In genomic region chr10:99532687-99533495, GRCh38 we compare ENCODE assay signal across 8 cellular contexts. TPM values are rescaled to one million over a fixed set of nuclear protein-coding genes. Genes with fewer than 3 reads are reported as not detected.
DNase-seq lines count a peak whose midpoint lies in the region; ATAC-seq, FAIRE-seq and TF ChIP-seq lines count a peak whose summit lies in the region.

Gene NKX2-3, plus strand, starts transcription at chr10:99532942. Its CDS starts 190 bp downstream, at chr10:99533132.

- H3K9ac ChIP-seq in HCT116 (ENCODE audit: low read length) (no peak within 1 kb of the TSS), rectal smooth muscle tissue (ENCODE audit: low read length) (peak within 1 kb of the TSS; percentile 97), kidney (ENCODE audit: low read length in 2 of 2) (no peak within 1 kb of the TSS)

- POLR2A ChIA-PET in Caco-2 (lab: Charles Lee) (no interaction called here), HCT116 (lab: Charles Lee) (no interaction called here)

- peak within 1 kb of the TSS; percentile 74 for H3K4me3 Mint-ChIP-seq in Caco-2 (ENCODE audit: unreplicated experiment)

- no peaks in the 10 kb centered on the region for H3K27me3 Mint-ChIP-seq in Caco-2 (ENCODE audit: insufficient read depth, unreplicated experiment)

- H3K27ac ChIP-seq in HCT116 (ENCODE audit: low read depth, low read length) (no peak within 1 kb of the TSS), rectal smooth muscle tissue (ENCODE audit: low read depth, low read length) (peak within 1 kb of the TSS; percentile 99), kidney (ENCODE audit: low read depth in 2 of 2, low read length in 2 of 2) (no peak within 1 kb of the TSS)
- H3K27ac ChIP-seq in effector memory CD4-positive, alpha-beta T cell (ENCODE audit: insufficient read depth, low read length, poor library complexity, severe bottlenecking) = no peak within 1 kb of the TSS

- no peak for TF ChIP-seq RAD21 in HCT116 (IDR thresholded peaks at IDR 0.05; ENCODE audit: low read depth)

- TF ChIP-seq CTCF in Caco-2 (IDR thresholded peaks at IDR 0.05; ENCODE audit: insufficient read depth in 1 of 2, low read depth in 1 of 2, low read length in 1 of 2, severe bottlenecking in 1 of 2, unreplicated experiment in 1 of 2) = no peak
- no peak for TF ChIP-seq CTCF in HCT116 (IDR thresholded peaks at IDR 0.05 in 2 of 3, conservative IDR thresholded peaks at IDR 0.05 in 1 of 3; ENCODE audit: borderline replicate concordance in 1 of 3, insufficient read depth in 1 of 3, low read depth in 2 of 3, low read length in 2 of 3)
- no peak for TF ChIP-seq CTCF in fibroblast of pulmonary artery (IDR thresholded peaks at IDR 0.05; ENCODE audit: low read length, missing control alignments)
- TF ChIP-seq CTCF in kidney (IDR thresholded peaks at IDR 0.05; ENCODE audit: borderline replicate concordance, extremely low read depth, insufficient read depth) = no peak

- no peaks in the 10 kb centered on the region for H3K79me2 ChIP-seq in HCT116 (ENCODE audit: insufficient read depth, low read length)

- BruUV-seq in Caco-2 (replicated peaks; lab: Mats Ljungman, UMichigan) (no TSS peak), HCT116 (replicated peaks; lab: Mats Ljungman, UMichigan) (no TSS peak)

- CTCF ChIA-PET in Caco-2 (lab: Charles Lee) = no interaction called here
- CTCF ChIA-PET in HCT116 (lab: Charles Lee) = no interaction called here

- no peaks in the 10 kb centered on the region for H4K20me1 ChIP-seq in HCT116 (ENCODE audit: insufficient read depth)

- H3K4me3 ChIP-seq in Caco-2 (ENCODE audit: low read depth, low read length) (peak within 1 kb of the TSS; percentile 37), HCT116 (replicated peaks in 1 of 2; ENCODE audit: low read depth in 1 of 2, low read length in 2 of 2) (no peak within 1 kb of the TSS), fibroblast of pulmonary artery (replicated peaks; ENCODE audit: low read depth, low read length) (no peak within 1 kb of the TSS), rectal smooth muscle tissue (ENCODE audit: low read length) (peak within 1 kb of the TSS; percentile 92), kidney (ENCODE audit: low read length in 2 of 2) (no peak within 1 kb of the TSS)
- H3K4me3 ChIP-seq in effector memory CD4-positive, alpha-beta T cell (ENCODE audit: insufficient read depth, low read depth, low read length, poor library complexity, severe bottlenecking) = no peak within 1 kb of the TSS

- no peaks in the 10 kb centered on the region for H3K9me3 Mint-ChIP-seq in Caco-2 (ENCODE audit: unreplicated experiment)

- no peaks in the 10 kb centered on the region for H3K36me3 ChIP-seq in Caco-2 (ENCODE audit: control insufficient read depth, insufficient read depth, low read length)
- H3K36me3 ChIP-seq in HCT116 (ENCODE audit: control insufficient read depth in 1 of 2, insufficient read depth in 2 of 2, low read length in 2 of 2) = no peaks in the 10 kb centered on the region
- H3K36me3 ChIP-seq in rectal smooth muscle tissue (ENCODE audit: control insufficient read depth, insufficient read depth, low read length) = no peaks in the 10 kb centered on the region
- no peaks in the 10 kb centered on the region for H3K36me3 ChIP-seq in effector memory CD4-positive, alpha-beta T cell (ENCODE audit: control insufficient read depth, insufficient read depth, low read length)
- no peaks in the 10 kb centered on the region for H3K36me3 ChIP-seq in kidney (ENCODE audit: control insufficient read depth in 1 of 2, insufficient read depth in 2 of 2, low read length in 2 of 2)

- DNase-seq in Caco-2 (peak; percentile 87 to 88), HCT116 (ENCODE audit: low read depth, low spot score) (no peak), SK-N-DZ (ENCODE audit: low spot score) (peak; percentile 86), fibroblast of pulmonary artery (ENCODE audit: low read depth) (peak; percentile 33), hippocampal formation (lab: John Stamatoyannopoulos, UW) (no peak), kidney (no peak)
- no peak for DNase-seq in effector memory CD4-positive, alpha-beta T cell

- H3K4me1 Mint-ChIP-seq in Caco-2 (ENCODE audit: low read depth, unreplicated experiment) = peaks cover 8% of the 10 kb centered on the region

- no peak within 1 kb of the TSS for H3K27ac Mint-ChIP-seq in Caco-2 (ENCODE audit: unreplicated experiment)

- no peaks in the 10 kb centered on the region for H3K9me2 ChIP-seq in HCT116 (ENCODE audit: insufficient read depth)

- H3K27me3 ChIP-seq in Caco-2 (replicated peaks; ENCODE audit: control insufficient read depth, insufficient read depth, low read length) (no peaks in the 10 kb centered on the region), HCT116 (ENCODE audit: insufficient read depth, low read length) (peaks cover 9% of the 10 kb centered on the region), rectal smooth muscle tissue (ENCODE audit: control insufficient read depth, insufficient read depth, low read length) (peaks cover 22% of the 10 kb centered on the region)
- peaks cover 49% of the 10 kb centered on the region for H3K27me3 ChIP-seq in effector memory CD4-positive, alpha-beta T cell (replicated peaks; ENCODE audit: control insufficient read depth, insufficient read depth, low read length, poor library complexity, severe bottlenecking)

- no peak for FAIRE-seq in kidney (lab: Jason Lieb, UNC)

- no peak for TF ChIP-seq POLR2A in HCT116 (IDR thresholded peaks at IDR 0.05; ENCODE audit: borderline replicate concordance, extremely low read depth, insufficient read depth, insufficient read length)

- H3K9me3 ChIP-seq in Caco-2 = no peaks in the 10 kb centered on the region
- no peaks in the 10 kb centered on the region for H3K9me3 ChIP-seq in HCT116 (ENCODE audit: control insufficient read depth in 1 of 2, insufficient read depth in 1 of 2, low read depth in 1 of 2, low read length in 2 of 2)
- no peaks in the 10 kb centered on the region for H3K9me3 ChIP-seq in effector memory CD4-positive, alpha-beta T cell (ENCODE audit: control insufficient read depth, low read length)
- no peaks in the 10 kb centered on the region for H3K9me3 ChIP-seq in kidney (ENCODE audit: control insufficient read depth in 1 of 2, low read length in 2 of 2)

- H3K4me2 ChIP-seq in HCT116 (ENCODE audit: low read length) = no peak within 1 kb of the TSS

- 0 out of 2 replicates have a peak, but pooled peaks have one; percentile 7 for ATAC-seq in HCT116

- RAD21 ChIA-PET in HCT116 (lab: Charles Lee; ENCODE audit: low non-redundant PET in 1 of 2, low total read pairs in 2 of 2, uncharacterized antibody in 2 of 2, unreplicated experiment in 2 of 2) = no interaction called here

- no peak within 1 kb of the TSS for H2AFZ ChIP-seq in HCT116 (ENCODE audit: low read depth, low read length, poor library complexity, severe bottlenecking)

- intact Hi-C loops in Caco-2 (cut with micrococcal nuclease; ENCODE audit: unreplicated experiment) = loop anchor here (1.0 kb wide), 1 partner anchor 13 kb away; no protein-coding TSS in a partner anchor
- intact Hi-C loops in HCT116 (cut with micrococcal nuclease) = no loop called here
- intact Hi-C loops in kidney (cut with DNase I) = no loop called here

- H3K36me3 Mint-ChIP-seq in Caco-2 (ENCODE audit: insufficient read depth, unreplicated experiment) = peaks cover 4% of the 10 kb centered on the region

- H3K4me1 ChIP-seq in Caco-2 = peaks cover 17% of the 10 kb centered on the region; the same call in 1 of the 2 replicates
- no peaks in the 10 kb centered on the region for H3K4me1 ChIP-seq in HCT116 (ENCODE audit: control insufficient read depth in 1 of 2, insufficient read depth in 2 of 2, low read length in 2 of 2)
- H3K4me1 ChIP-seq in rectal smooth muscle tissue (ENCODE audit: control insufficient read depth, insufficient read depth, low read length) = peaks cover under 1% of the 10 kb centered on the region
- peaks cover 18% of the 10 kb centered on the region for H3K4me1 ChIP-seq in effector memory CD4-positive, alpha-beta T cell (ENCODE audit: control insufficient read depth, insufficient read depth, low read length, poor library complexity, severe bottlenecking)
- H3K4me1 ChIP-seq in kidney (ENCODE audit: control insufficient read depth in 1 of 2, insufficient read depth in 1 of 2, low read depth in 1 of 2, low read length in 2 of 2) = peaks cover 0 to 14% of the 10 kb centered on the region in 2 donors

TF ChIP-seq in HCT116, 20 proteins besides CTCF, POLR2A, EP300 and RAD21 (continues in another document):
- TF ChIP-seq MAX (IDR thresholded peaks at IDR 0.05) (no peak), ZBTB33 (IDR thresholded peaks at IDR 0.05; ENCODE audit: extremely low read depth, insufficient replicate concordance, low read length) (no peak), ATF3 (IDR thresholded peaks at IDR 0.05) (no peak), JUND (IDR thresholded peaks at IDR 0.05) (no peak), EZH2phosphoT487 (IDR thresholded peaks at IDR 0.05; ENCODE audit: borderline replicate concordance) (no peak), SP1 (IDR thresholded peaks at IDR 0.05; ENCODE audit: low read depth) (no peak)

RNA-seq across cellular contexts. Expression of gene NKX2-3, which starts in this region (rescaled TPM):
- 0.37 and 0.43 TPM in 2 replicates for total RNA-seq in Caco-2 (2022)
- total RNA-seq in HCT116 (2021; ENCODE audit: unreplicated experiment) = not detected
- not detected in 2 replicates for polyA plus RNA-seq in HCT116 (2012)
- not detected in 2 replicates for polyA plus RNA-seq in SK-N-DZ (2014; cell fraction: cytosol; rRNA removed)
- not detected in 2 replicates for polyA plus RNA-seq in SK-N-DZ (2014; cell fraction: nucleus; rRNA removed)
- not detected for total RNA-seq in kidney
- not detected for polyA plus RNA-seq in kidney (ENCODE audit: insufficient read depth, low read depth, low replicate concordance)

Comparison
In these comparisons a context has a peak if more than half of its experiments do, and no peak if none do; other contexts are left out.
1. Peak in DNase-seq and H3K4me3 ChIP-seq in Caco-2; RNA of the gene not detected or under 1 TPM.
2. Peak in ATAC-seq in HCT116; RNA of the gene not detected or under 1 TPM.
3. DNase-seq: peak in SK-N-DZ (single experiment) and fibroblast of pulmonary artery (single experiment); none in HCT116 (single experiment), effector memory CD4-positive, alpha-beta T cell (0 of 3), hippocampal formation (0 of 2) and kidney (single experiment).